Comparison of ENCODE assay signal across 1 cellular context in genomic region chr10:45442670-45443069, GRCh38.
TF ChIP-seq lines count a peak whose summit lies in the region.

No MANE protein-coding gene starts in this region.

TF ChIP-seq in H1, 55 proteins besides CTCF, POLR2A, EP300 and RAD21:
- TF ChIP-seq, protein P1, sequence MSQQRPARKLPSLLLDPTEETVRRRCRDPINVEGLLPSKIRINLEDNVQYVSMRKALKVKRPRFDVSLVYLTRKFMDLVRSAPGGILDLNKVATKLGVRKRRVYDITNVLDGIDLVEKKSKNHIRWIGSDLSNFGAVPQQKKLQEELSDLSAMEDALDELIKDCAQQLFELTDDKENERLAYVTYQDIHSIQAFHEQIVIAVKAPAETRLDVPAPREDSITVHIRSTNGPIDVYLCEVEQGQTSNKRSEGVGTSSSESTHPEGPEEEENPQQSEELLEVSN (IDR thresholded peaks at IDR 0.05): peak; percentile 38; the same call in 1 of the 2 replicates
- TF ChIP-seq SAP30 (IDR thresholded peaks at IDR 0.05; ENCODE audit: insufficient read depth, insufficient replicate concordance, low read length) (no peak), SUZ12 (IDR thresholded peaks at IDR 0.05; ENCODE audit: low read length) (no peak)
